17 cellular contexts compared by ENCODE assay signal in genomic region chr7:151091988-151092387, GRCh38.
"Had no signal": no experiment of that assay in that cellular context is flagged by ENCODE, and none has a peak within 500 bp of the region (broad histone marks: within the 10 kb centered on the region; RNA-seq: fewer than 3 reads in every experiment).

No MANE protein-coding gene starts in this region.

- H3K27me3 ChIP-seq: esophagus squamous epithelium, gastroesophageal sphincter, ovary, right atrium auricular region, stomach had no signal

- ATAC-seq: effector memory CD8-positive, alpha-beta T cell; gastroesophageal sphincter had no signal

- H3K36me3 Mint-ChIP-seq: immature natural killer cell, naive B cell had no signal

- H3K9me3 ChIP-seq: esophagus squamous epithelium, gastroesophageal sphincter, left ventricle myocardium inferior, ovary, right atrium auricular region, stomach had no signal

- H3K4me3 Mint-ChIP-seq: effector memory CD8-positive, alpha-beta T cell; immature natural killer cell; naive B cell had no signal

- H3K27me3 Mint-ChIP-seq: effector memory CD8-positive, alpha-beta T cell; type B pancreatic cell had no signal

- H3K27ac Mint-ChIP-seq: effector memory CD8-positive, alpha-beta T cell; naive B cell; type B pancreatic cell had no signal

- DNase-seq: effector memory CD8-positive, alpha-beta T cell; esophagus squamous epithelium; immature natural killer cell; left cardiac atrium; left ventricle myocardium inferior; naive B cell; stimulated activated CD4-positive, alpha-beta T cell treated with anti-CD3 and anti-CD28 coated beads, Interleukin-12 subunit alpha, Interleukin-12 subunit beta, amount 100 ng/mL, for 4 hours; stimulated activated naive CD4-positive, alpha-beta T cell; stomach had no signal

- FAIRE-seq: keratinocyte, small intestine, urothelium cell line had no signal

- H3K9me3 Mint-ChIP-seq: effector memory CD8-positive, alpha-beta T cell; immature natural killer cell; type B pancreatic cell had no signal

- H3K4me3 ChIP-seq: esophagus squamous epithelium, gastroesophageal sphincter, left ventricle myocardium inferior, lung, ovary, right atrium auricular region, stomach had no signal

- H3K36me3 ChIP-seq: left ventricle myocardium inferior, ovary, right atrium auricular region had no signal

- H3K27ac ChIP-seq: esophagus squamous epithelium, left ventricle myocardium inferior, ovary, right atrium auricular region had no signal
